ENCODE assay signal across 28 cellular contexts in the genomic region with DNA sequence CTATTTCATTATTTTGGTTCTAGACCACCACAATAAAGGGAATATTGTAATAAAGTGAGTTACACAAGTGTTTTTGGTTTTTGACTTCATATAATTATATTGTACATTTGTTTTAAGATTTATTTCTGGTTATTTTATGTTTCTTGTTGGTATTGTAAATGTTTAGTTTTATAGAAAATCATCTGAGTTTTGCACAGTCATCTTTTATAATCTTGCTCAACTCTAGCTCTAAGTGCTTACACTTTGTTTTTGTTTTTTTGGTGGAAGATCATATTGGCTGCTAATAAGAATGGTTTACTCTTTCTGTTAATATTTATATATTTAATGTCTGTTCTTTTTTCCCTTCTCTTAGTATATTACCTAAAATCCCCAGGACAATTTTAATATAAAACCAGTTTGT.
"Had no signal": no experiment of that assay in that cellular context is flagged by ENCODE, and none has a peak within 500 bp of the region (broad histone marks: within the 10 kb centered on the region; RNA-seq: fewer than 3 reads in every experiment).

No MANE protein-coding gene starts in this region.

- H3K36me3 Mint-ChIP-seq: activated CD4-positive, alpha-beta memory T cell treated with anti-CD3 and anti-CD28 coated beads for 36 hours; activated naive CD4-positive, alpha-beta T cell treated with anti-CD3 and anti-CD28 coated beads, Interleukin-2, amount 10 ng/mL, durations not matched to agents 7 days and 5 days; T-cell had no signal

- H3K4me3 Mint-ChIP-seq: activated B cell treated with CpG ODN at 0.5 μM for 24 hours; activated CD4-positive, alpha-beta memory T cell treated with anti-CD3 and anti-CD28 coated beads for 36 hours; activated naive CD4-positive, alpha-beta T cell treated with anti-CD3 and anti-CD28 coated beads, Interleukin-2, amount 10 ng/mL, durations not matched to agents 7 days and 5 days; activated naive CD8-positive, alpha-beta T cell; activated naive CD8-positive, alpha-beta T cell treated with anti-CD3 and anti-CD28 coated beads, Interleukin-2, amount 50 U/mL, for 24 hours; T-cell; T-helper 17 cell had no signal

- H3K4me2 ChIP-seq: PC-9 had no signal

- H3K4me1 ChIP-seq: ascending aorta had no signal

- H3K4me1 Mint-ChIP-seq: activated B cell treated with CpG ODN at 0.5 μM for 24 hours; activated naive CD4-positive, alpha-beta T cell treated with anti-CD3 and anti-CD28 coated beads, Interleukin-2, amount 10 ng/mL, durations not matched to agents 7 days and 5 days; activated naive CD8-positive, alpha-beta T cell treated with anti-CD3 and anti-CD28 coated beads, Interleukin-2, amount 50 U/mL, for 24 hours; T-cell; T-helper 17 cell had no signal

- ATAC-seq: activated naive CD8-positive, alpha-beta T cell treated with anti-CD3 and anti-CD28 coated beads, Interleukin-2, amount 50 U/mL, for 24 hours; Right ventricle myocardium inferior; SK-N-SH treated with all-trans-retinoic acid at 6 μM for 48 hours; T-cell; T-helper 17 cell had no signal

- H2AFZ ChIP-seq: PC-9 had no signal

- DNase-seq: activated B cell treated with CpG ODN at 0.5 μM for 24 hours; activated CD4-positive, alpha-beta memory T cell treated with anti-CD3 and anti-CD28 coated beads for 36 hours; activated CD4-positive, alpha-beta T cell treated with anti-CD3 and anti-CD28 coated beads for 4 hours; activated CD4-positive, alpha-beta T cell treated with anti-CD3 and anti-CD28 coated beads, Interleukin-2, amount 50 U/mL, for 1 hour; activated CD4-positive, CD25-positive, alpha-beta regulatory T cell treated with anti-CD3 and anti-CD28 coated beads, Interleukin-2, amount 50 U/mL, for 72 hours; activated CD8-positive, alpha-beta memory T cell treated with anti-CD3 and anti-CD28 coated beads, Interleukin-2, amount 50 U/mL, for 4 hours; activated effector memory CD4-positive, alpha-beta T cell treated with Interleukin-2 at 50 U/mL for 16 hours; activated naive CD4-positive, alpha-beta T cell treated with anti-CD3 and anti-CD28 coated beads, Interleukin-2, amount 10 ng/mL, durations not matched to agents 7 days and 5 days; activated naive CD8-positive, alpha-beta T cell treated with anti-CD3 and anti-CD28 coated beads, Interleukin-2, amount 50 U/mL, for 24 hours; activated T-cell treated with anti-CD3 and anti-CD28 coated beads, Interleukin-2, amount 50 U/mL, for 48 hours; amniotic stem cell; NCI-H1105; NCI-H1417 treated with DMSO at 0.1 percent for 48 hours; NCI-H1930; NCI-H2081 treated with DMSO at 0.1 percent for 48 hours; NCI-H226; NCI-H446 treated with DMSO at 0.1 percent for 48 hours; NCI-H524 treated with DMSO at 0.1 percent for 48 hours; PC-9; SIG-M5; T-cell; T-helper 17 cell had no signal

- H3K27me3 ChIP-seq: ascending aorta had no signal

- FAIRE-seq: RCC 7860 had no signal

- H3K27me3 Mint-ChIP-seq: activated B cell treated with CpG ODN at 0.5 μM for 24 hours; activated CD4-positive, alpha-beta memory T cell treated with anti-CD3 and anti-CD28 coated beads for 36 hours; activated naive CD4-positive, alpha-beta T cell treated with anti-CD3 and anti-CD28 coated beads, Interleukin-2, amount 10 ng/mL, durations not matched to agents 7 days and 5 days; activated naive CD8-positive, alpha-beta T cell; activated naive CD8-positive, alpha-beta T cell treated with anti-CD3 and anti-CD28 coated beads, Interleukin-2, amount 50 U/mL, for 24 hours; T-cell; T-helper 17 cell had no signal

- H3K27ac Mint-ChIP-seq: activated B cell treated with CpG ODN at 0.5 μM for 24 hours; activated CD4-positive, alpha-beta memory T cell treated with anti-CD3 and anti-CD28 coated beads for 36 hours; activated naive CD4-positive, alpha-beta T cell treated with anti-CD3 and anti-CD28 coated beads, Interleukin-2, amount 10 ng/mL, durations not matched to agents 7 days and 5 days; activated naive CD8-positive, alpha-beta T cell; activated naive CD8-positive, alpha-beta T cell treated with anti-CD3 and anti-CD28 coated beads, Interleukin-2, amount 50 U/mL, for 24 hours; T-cell; T-helper 17 cell had no signal

- H3K36me3 ChIP-seq: ascending aorta had no signal

- H3K27ac ChIP-seq: ascending aorta, PC-9, VCaP had no signal

- H3K4me3 ChIP-seq: ascending aorta, PC-9 had no signal
